1 cellular context compared by ENCODE assay signal in genomic region chr3:161323926-161324621, GRCh38.
TF ChIP-seq lines count a peak whose summit lies in the region.

No MANE protein-coding gene starts in this region.

TF ChIP-seq in HepG2, 621 proteins besides CTCF, POLR2A, EP300 and RAD21 (continued from another document):
- TF ChIP-seq GRHL1 (CRISPR knock-in tag; conservative IDR thresholded peaks at IDR 0.05) = no peak
TF ChIP-seq in HepG2: peak in this region for 92.
